ENCODE assay signal across 17 cellular contexts in genomic region chr12:46908236-46908935, GRCh38.
DNase-seq lines count a peak whose midpoint lies in the region; ATAC-seq and TF ChIP-seq lines count a peak whose summit lies in the region.
"Had no signal": no experiment of that assay in that cellular context is flagged by ENCODE, and none has a peak within 500 bp of the region (broad histone marks: within the 10 kb centered on the region; RNA-seq: fewer than 3 reads in every experiment).

No MANE protein-coding gene starts in this region.

- CTCF ChIA-PET in CD8-positive, alpha-beta memory T cell (lab: Charles Lee): no interaction called here

- H3K4me3 ChIP-seq in prostate gland: no peak overlapping the region
- H3K4me3 ChIP-seq in CD8-positive, alpha-beta memory T cell (ENCODE audit: low read length): no peak overlapping the region
- H3K4me3 ChIP-seq: lower lobe of right lung, neural progenitor cell, sigmoid colon had no signal

- ATAC-seq in HG03460 (IDR thresholded peaks at IDR 0.05; ENCODE audit: unreplicated experiment): no peak

- DNase-seq in H4 (ENCODE audit: low spot score) (peak; percentile 55), RKO (ENCODE audit: low spot score) (peak; percentile 14), epithelial cell of prostate (ENCODE audit: low read depth, low spot score) (peak; percentile 88), renal cortical epithelial cell (ENCODE audit: low read depth) (peak; percentile 76), prostate gland (ENCODE audit: low spot score) (no peak), T-helper 9 cell (no peak)
- no peak for DNase-seq in CD8-positive, alpha-beta memory T cell
- DNase-seq: activated CD4-positive, alpha-beta T cell treated with anti-CD3 and anti-CD28 coated beads, Interleukin-2, amount 50 U/mL, for 1 hour; anterior cingulate cortex; CD4-positive, alpha-beta memory T cell; effector CD8-positive, alpha-beta T cell; lower lobe of right lung; MM.1S; NCI-H2171 treated with DMSO at 0.1 percent for 48 hours; sigmoid colon had no signal

- intact Hi-C loops in prostate gland (cut with DNase I): no loop called here

- H3K27me3 Mint-ChIP-seq in CD8-positive, alpha-beta memory T cell: peaks cover 11 to 51% of the 10 kb centered on the region in 2 donors

- H3K9me3 ChIP-seq in prostate gland: no peaks in the 10 kb centered on the region
- no peaks in the 10 kb centered on the region for H3K9me3 ChIP-seq in CD8-positive, alpha-beta memory T cell (ENCODE audit: low read length)
- H3K9me3 ChIP-seq: lower lobe of right lung, sigmoid colon had no signal

- H3K27me3 ChIP-seq in prostate gland (replicated peaks; ENCODE audit: insufficient read depth): no peaks in the 10 kb centered on the region
- H3K27me3 ChIP-seq in CD8-positive, alpha-beta memory T cell (ENCODE audit: insufficient read depth, low read length, poor library complexity, severe bottlenecking): no peaks in the 10 kb centered on the region
- H3K27me3 ChIP-seq: neural progenitor cell, sigmoid colon had no signal

- 82% methylated on average over 2 of the region's 2 CpGs for whole genome bisulfite sequencing in prostate gland

- peaks cover 13 to 26% (median 20%) of the 10 kb centered on the region in 5 donors for H3K9me3 Mint-ChIP-seq in CD8-positive, alpha-beta memory T cell

- H3K4me3 Mint-ChIP-seq in CD8-positive, alpha-beta memory T cell: no peak overlapping the region
- H3K4me3 Mint-ChIP-seq: CD4-positive, alpha-beta memory T cell; neural progenitor cell had no signal

- no peak for TF ChIP-seq POLR2A in prostate gland (IDR thresholded peaks at IDR 0.05)

- no peak overlapping the region for H3K27ac Mint-ChIP-seq in CD8-positive, alpha-beta memory T cell
- H3K27ac Mint-ChIP-seq: CD4-positive, alpha-beta memory T cell; neural progenitor cell had no signal

- H3K36me3 Mint-ChIP-seq in CD8-positive, alpha-beta memory T cell: peaks cover 0 to 22% (median 0%) of the 10 kb centered on the region in 3 donors
- H3K36me3 Mint-ChIP-seq: CD4-positive, alpha-beta memory T cell; neural progenitor cell had no signal

- POLR2A ChIA-PET in CD8-positive, alpha-beta memory T cell (lab: Charles Lee): no interaction called here

- H3K4me1 ChIP-seq in prostate gland (replicated peaks): no peaks in the 10 kb centered on the region
- H3K4me1 ChIP-seq in CD8-positive, alpha-beta memory T cell (ENCODE audit: insufficient read depth, low read length): no peaks in the 10 kb centered on the region
- H3K4me1 ChIP-seq: lower lobe of right lung, neural progenitor cell, sigmoid colon had no signal

- TF ChIP-seq CTCF in prostate gland (IDR thresholded peaks at IDR 0.05): no peak

- H3K36me3 ChIP-seq in prostate gland: no peaks in the 10 kb centered on the region
- H3K36me3 ChIP-seq in CD8-positive, alpha-beta memory T cell (ENCODE audit: insufficient read depth, low read length): no peaks in the 10 kb centered on the region
- H3K36me3 ChIP-seq: lower lobe of right lung, neural progenitor cell, sigmoid colon had no signal

- H3K27ac ChIP-seq in epithelial cell of prostate (peak overlapping the region; percentile 91), prostate gland (no peak overlapping the region)
- H3K27ac ChIP-seq in CD8-positive, alpha-beta memory T cell (ENCODE audit: low read depth, low read length): no peak overlapping the region
- H3K27ac ChIP-seq: lower lobe of right lung, neural progenitor cell, sigmoid colon had no signal

- no peaks in the 10 kb centered on the region for H3K4me1 Mint-ChIP-seq in CD8-positive, alpha-beta memory T cell
- H3K4me1 Mint-ChIP-seq: CD4-positive, alpha-beta memory T cell; neural progenitor cell had no signal

Comparison
In these comparisons a context has a peak if more than half of its experiments do, and no peak if none do; other contexts are left out.
1. DNase-seq: peak in H4 (single experiment), RKO (single experiment), epithelial cell of prostate (single experiment) and renal cortical epithelial cell (single experiment); none in prostate gland (single experiment), T-helper 9 cell (single experiment) and CD8-positive, alpha-beta memory T cell (0 of 5).